In genomic region chr3:66998075-66998898, GRCh38 we compare ENCODE assay signal across 8 cellular contexts. TPM values are rescaled to one million over a fixed set of nuclear protein-coding genes. Genes with fewer than 3 reads are reported as not detected.
DNase-seq lines count a peak whose midpoint lies in the region; ATAC-seq and TF ChIP-seq lines count a peak whose summit lies in the region.

Gene KBTBD8 (plus strand): TSS chr3:66998307. CDS start chr3:66998356, 49 bp downstream.

- H3K9me3 ChIP-seq in left ventricle myocardium inferior (replicated peaks) (no peaks in the 10 kb centered on the region), upper lobe of right lung (no peaks in the 10 kb centered on the region)

- TF ChIP-seq CTCF in left ventricle myocardium inferior (IDR thresholded peaks at IDR 0.05; ENCODE audit: borderline replicate concordance) (no peak), upper lobe of right lung (IDR thresholded peaks at IDR 0.05) (no peak)

- ATAC-seq in GM18499 (IDR thresholded peaks at IDR 0.05; ENCODE audit: insufficient read depth, unreplicated experiment) (peak; percentile 75), HG02938 (IDR thresholded peaks at IDR 0.05; ENCODE audit: unreplicated experiment) (peak; percentile 95), upper lobe of right lung (peak; percentile 99)

- H3K27me3 ChIP-seq in left ventricle myocardium inferior (ENCODE audit: low read depth) (no peaks in the 10 kb centered on the region), upper lobe of right lung (peaks cover 18% of the 10 kb centered on the region)

- H3K36me3 ChIP-seq in left ventricle myocardium inferior = peaks cover 6% of the 10 kb centered on the region
- H3K36me3 ChIP-seq in upper lobe of right lung = no peaks in the 10 kb centered on the region

- DNase-seq in NCI-H187 (lab: John Stamatoyannopoulos, UW) = peak; percentile 66 to 92
- peak; percentile 85 to 100 (median 96) for DNase-seq in T-helper 2 cell
- peak; percentile 98 for DNase-seq in left ventricle myocardium inferior
- peak; percentile 99 for DNase-seq in posterior vena cava (ENCODE audit: low spot score)
- DNase-seq in upper lobe of right lung = peak; percentile 98

- intact Hi-C loops in left ventricle myocardium inferior (cut with micrococcal nuclease) = no loop called here
- intact Hi-C loops in posterior vena cava (cut with DNase I) = loop anchor here in 1 of 2 donors (1.0 to 5.0 kb wide), 2 partner anchors 10 to 369 kb away; no protein-coding TSS in a partner anchor
- intact Hi-C loops in upper lobe of right lung (cut with DNase I) = no loop called here

- H3K4me3 ChIP-seq in left ventricle myocardium inferior = peak within 1 kb of the TSS; percentile 96
- H3K4me3 ChIP-seq in upper lobe of right lung = peak within 1 kb of the TSS; percentile 82

- H3K27ac ChIP-seq in angular gyrus (ENCODE audit: low read depth, low read length) (peak within 1 kb of the TSS; percentile 79), left ventricle myocardium inferior (replicated peaks) (peak within 1 kb of the TSS; percentile 87), upper lobe of right lung (peak within 1 kb of the TSS; percentile 76)

- peaks cover 41% of the 10 kb centered on the region for H3K4me1 ChIP-seq in left ventricle myocardium inferior
- H3K4me1 ChIP-seq in upper lobe of right lung = peaks cover 12% of the 10 kb centered on the region

RNA-seq across cellular contexts. Expression of gene KBTBD8, which starts in this region (rescaled TPM):
- total RNA-seq in left ventricle myocardium inferior (3.6 TPM), posterior vena cava (1 to 10 TPM; 1.9 to 2.3 TPM), upper lobe of right lung (6.0 TPM)

Comparison
In these comparisons a context has a peak if more than half of its experiments do, and no peak if none do; other contexts are left out.
1. Peak in every context shown above with its lines: DNase-seq, ATAC-seq, H3K4me3 ChIP-seq and H3K27ac ChIP-seq.